ENCODE assay signal across 21 cellular contexts in the genomic region with DNA sequence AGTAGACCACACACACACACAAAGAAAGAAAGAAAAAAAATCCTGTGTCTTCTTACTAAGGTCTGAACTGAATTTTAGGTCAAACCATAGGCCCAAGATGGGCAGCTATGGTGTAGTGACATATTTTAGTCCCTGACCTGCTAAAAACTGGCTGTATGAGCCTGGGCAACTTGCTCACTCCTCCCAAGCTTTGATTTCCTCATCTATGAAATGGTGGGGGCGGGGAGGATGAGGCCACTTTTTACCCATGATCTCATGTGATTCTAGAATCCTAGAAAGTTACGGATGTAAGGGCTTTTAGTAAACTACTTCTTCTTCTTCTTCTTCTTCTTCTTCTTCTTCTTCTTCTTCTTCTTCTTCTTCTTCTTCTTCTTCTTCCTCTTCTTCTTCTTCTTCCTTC. TPM values are rescaled to one million over a fixed set of nuclear protein-coding genes. Genes with fewer than 3 reads are reported as not detected.
DNase-seq lines count a peak whose midpoint lies in the region; ATAC-seq and TF ChIP-seq lines count a peak whose summit lies in the region.
"Had no signal": no experiment of that assay in that cellular context is flagged by ENCODE, and none has a peak within 500 bp of the region (broad histone marks: within the 10 kb centered on the region; RNA-seq: fewer than 3 reads in every experiment).

No MANE protein-coding gene starts in this region.

- no peaks in the 10 kb centered on the region for H3K36me3 Mint-ChIP-seq in naive thymus-derived CD4-positive, alpha-beta T cell
- H3K36me3 Mint-ChIP-seq in Calu3 (ENCODE audit: insufficient read depth, unreplicated experiment) = no peaks in the 10 kb centered on the region

- no peaks in the 10 kb centered on the region for H3K9me3 Mint-ChIP-seq in naive thymus-derived CD4-positive, alpha-beta T cell
- peaks cover 3% of the 10 kb centered on the region for H3K9me3 Mint-ChIP-seq in Calu3 (ENCODE audit: low read depth, unreplicated experiment)
- H3K9me3 Mint-ChIP-seq: T-helper 2 cell treated with Interferon-gamma antibody and Interleukin-4, amounts not matched to agents 5 μg/mL and 100 μg/mL, for 36 hours had no signal

- intact Hi-C loops in naive thymus-derived CD4-positive, alpha-beta T cell (cut with micrococcal nuclease) = no loop called here
- intact Hi-C loops in Calu3 (cut with micrococcal nuclease; ENCODE audit: unreplicated experiment) = no loop called here

- H3K4me3 ChIP-seq in HL-60 (replicated peaks; ENCODE audit: insufficient read depth, low read length) (no peak overlapping the region), NB4 (ENCODE audit: low read depth, low read length) (no peak overlapping the region)
- no peak overlapping the region for H3K4me3 ChIP-seq in naive thymus-derived CD4-positive, alpha-beta T cell (ENCODE audit: low read length)
- H3K4me3 ChIP-seq: PC-9, SJSA1 had no signal

- H3K9me3 ChIP-seq in naive thymus-derived CD4-positive, alpha-beta T cell (ENCODE audit: control insufficient read depth in 2 of 3, low read length in 3 of 3) = no peaks in the 10 kb centered on the region
- H3K9me3 ChIP-seq: SJSA1 had no signal

- no peak overlapping the region for H3K27ac ChIP-seq in HL-60 (replicated peaks)
- no peak overlapping the region for H3K27ac ChIP-seq in naive thymus-derived CD4-positive, alpha-beta T cell (ENCODE audit: low read depth, low read length)
- H3K27ac ChIP-seq: KMS-11, PC-9, SJSA1 had no signal

- DNase-seq in HL-60 (ENCODE audit: low read depth in 1 of 2, low spot score in 1 of 2) (peak; percentile 69 to 85), NB4 (ENCODE audit: low read depth) (peak; percentile 59), SKM-1 treated with dmso at 0.1 percent for 144 hours (lab: John Stamatoyannopoulos, UW; ENCODE audit: unreplicated experiment) (peak; percentile 34), DMS79 treated with DMSO at 0.1 percent for 48 hours (lab: John Stamatoyannopoulos, UW) (no peak), Calu3 (no peak), HuH-7 (ENCODE audit: low spot score) (no peak)
- DNase-seq in naive thymus-derived CD4-positive, alpha-beta T cell = no peak
- DNase-seq: ACHN, C1 segment of cervical spinal cord, GDM1, GOT3, NCI-H1105, NCI-H1694, PC-9 had no signal

- H3K27ac Mint-ChIP-seq in naive thymus-derived CD4-positive, alpha-beta T cell = no peak overlapping the region
- H3K27ac Mint-ChIP-seq in Calu3 (ENCODE audit: unreplicated experiment) = no peak overlapping the region
- H3K27ac Mint-ChIP-seq: T-helper 2 cell treated with Interferon-gamma antibody and Interleukin-4, amounts not matched to agents 5 μg/mL and 100 μg/mL, for 36 hours had no signal

- peak; percentile 48 for ATAC-seq in naive thymus-derived CD4-positive, alpha-beta T cell
- ATAC-seq: HCT116 had no signal

- H3K4me1 ChIP-seq in naive thymus-derived CD4-positive, alpha-beta T cell (ENCODE audit: control insufficient read depth in 2 of 2, insufficient read depth in 2 of 2, low read length in 2 of 2) = no peaks in the 10 kb centered on the region

- TF ChIP-seq POLR2A in NB4 (IDR thresholded peaks at IDR 0.05; ENCODE audit: extremely low read depth, insufficient read length) = no peak

- BruUV-seq in Calu3 (replicated peaks; lab: Mats Ljungman, UMichigan) = no TSS peak

- no peak for TF ChIP-seq CTCF in HL-60 (IDR thresholded peaks at IDR 0.05; ENCODE audit: insufficient read depth, low read length)
- no peak for TF ChIP-seq CTCF in NB4 (IDR thresholded peaks at IDR 0.05; ENCODE audit: low read depth, low read length)
- no peak for TF ChIP-seq CTCF in Calu3 (IDR thresholded peaks at IDR 0.05; ENCODE audit: unreplicated experiment)

- no peak overlapping the region for H3K4me3 Mint-ChIP-seq in naive thymus-derived CD4-positive, alpha-beta T cell
- H3K4me3 Mint-ChIP-seq in Calu3 (ENCODE audit: low read depth, unreplicated experiment) = no peak overlapping the region
- H3K4me3 Mint-ChIP-seq: T-helper 2 cell treated with Interferon-gamma antibody and Interleukin-4, amounts not matched to agents 5 μg/mL and 100 μg/mL, for 36 hours had no signal

- peaks cover 0 to 4% (median 0%) of the 10 kb centered on the region in 5 donors for H3K27me3 Mint-ChIP-seq in naive thymus-derived CD4-positive, alpha-beta T cell
- H3K27me3 Mint-ChIP-seq in Calu3 (ENCODE audit: unreplicated experiment) = peaks cover 11% of the 10 kb centered on the region

- POLR2A ChIA-PET in naive thymus-derived CD4-positive, alpha-beta T cell (lab: Charles Lee) = no interaction called here

- peaks cover 0 to 4% (median 0%) of the 10 kb centered on the region in 7 donors for H3K4me1 Mint-ChIP-seq in naive thymus-derived CD4-positive, alpha-beta T cell
- H3K4me1 Mint-ChIP-seq in Calu3 (ENCODE audit: low read depth, unreplicated experiment) = peaks cover 7% of the 10 kb centered on the region

- no peaks in the 10 kb centered on the region for H3K27me3 ChIP-seq in HL-60 (ENCODE audit: insufficient read depth, poor library complexity, severe bottlenecking)
- H3K27me3 ChIP-seq in naive thymus-derived CD4-positive, alpha-beta T cell (ENCODE audit: control insufficient read depth in 2 of 2, insufficient read depth in 2 of 2, low read length in 2 of 2) = no peaks in the 10 kb centered on the region
- H3K27me3 ChIP-seq: SJSA1 had no signal

- CTCF ChIA-PET in naive thymus-derived CD4-positive, alpha-beta T cell (lab: Charles Lee) = no interaction called here
- CTCF ChIA-PET in Calu3 (lab: Charles Lee) = no interaction called here

- no peaks in the 10 kb centered on the region for H3K36me3 ChIP-seq in naive thymus-derived CD4-positive, alpha-beta T cell (ENCODE audit: control insufficient read depth in 2 of 3, insufficient read depth in 3 of 3, low read length in 3 of 3)
- H3K36me3 ChIP-seq: SJSA1 had no signal

RNA-seq across cellular contexts. Expression of gene CCL24, which starts 6.1 kb away (rescaled TPM):
- total RNA-seq in naive thymus-derived CD4-positive, alpha-beta T cell = not detected
- polyA plus RNA-seq in naive thymus-derived CD4-positive, alpha-beta T cell = not detected
- 0.68 TPM in 1 of 2 replicates, not detected in the other for total RNA-seq in Calu3 (2022)
- total RNA-seq: Daoy, M059J, NCI-H460, PC-9 had no signal

RNA-seq across cellular contexts. Expression of gene CCL26, which starts 47.7 kb away (rescaled TPM):
- total RNA-seq in naive thymus-derived CD4-positive, alpha-beta T cell = not detected
- polyA plus RNA-seq in naive thymus-derived CD4-positive, alpha-beta T cell = not detected
- not detected in 2 replicates for total RNA-seq in Calu3 (2022)
- total RNA-seq: Daoy, PC-9 had no signal

RNA-seq across cellular contexts. Expression of gene RHBDD2, which starts 59.1 kb away (rescaled TPM):
- 10 to 100 TPM; 36.2 to 95.1 (median 47.8) TPM for total RNA-seq in naive thymus-derived CD4-positive, alpha-beta T cell
- polyA plus RNA-seq in naive thymus-derived CD4-positive, alpha-beta T cell = 100 to 1,000 TPM; 107 to 124 TPM
- total RNA-seq in Calu3 (2022) = 35.3 and 39.2 TPM in 2 replicates

Comparison
In these comparisons a context has a peak if more than half of its experiments do, and no peak if none do; other contexts are left out.
1. DNase-seq: peak in HL-60 (2 of 2), NB4 (single experiment) and SKM-1 treated with dmso at 0.1 percent for 144 hours (single experiment); none in naive thymus-derived CD4-positive, alpha-beta T cell (0 of 9), DMS79 treated with DMSO at 0.1 percent for 48 hours (single experiment), Calu3 (single experiment) and HuH-7 (single experiment).